ENCODE assay signal across 8 cellular contexts in the genomic region with DNA sequence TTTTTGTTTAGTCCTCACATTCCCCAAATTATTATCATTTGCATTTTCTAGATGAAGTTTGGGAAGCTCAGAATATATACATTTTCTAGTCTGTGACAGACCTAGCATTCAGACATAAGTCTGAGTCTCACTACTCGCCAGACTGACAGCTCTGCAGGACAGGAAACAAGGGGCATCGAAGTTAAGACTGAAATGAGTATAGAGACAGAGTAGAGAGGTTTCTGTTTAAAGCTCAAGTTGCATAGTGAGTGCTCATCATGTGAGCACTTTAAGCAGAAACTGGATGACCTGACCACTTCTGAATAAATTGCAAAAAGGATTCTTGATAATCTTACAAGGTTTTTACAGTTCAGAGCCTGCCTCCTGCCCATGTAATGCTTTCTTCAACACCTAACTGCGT. TPM values are rescaled to one million over a fixed set of nuclear protein-coding genes. Genes with fewer than 3 reads are reported as not detected.
A peak's percentile ranks its signal among the peaks of the same experiment; 100 is the strongest.
DNase-seq lines count a peak whose midpoint lies in the region; ATAC-seq and FAIRE-seq lines count a peak whose summit lies in the region.

No MANE protein-coding gene starts in this region.

- H3K9me3 Mint-ChIP-seq in activated CD8-positive, alpha-beta memory T cell treated with anti-CD3 and anti-CD28 coated beads, Interleukin-2, amount 10 ng/mL, durations not matched to agents 7 days and 5 days (ENCODE audit: low read depth) = no peaks in the 10 kb centered on the region

- no peak overlapping the region for H2BK12ac ChIP-seq in trophoblast cell (ENCODE audit: low read length)

- no peaks in the 10 kb centered on the region for H3K36me3 ChIP-seq in trophoblast cell (ENCODE audit: control insufficient read depth in 1 of 2, insufficient read depth in 2 of 2, low read length in 2 of 2)

- H3K27ac ChIP-seq in epithelial cell of prostate = peak overlapping the region; percentile 88
- H3K27ac ChIP-seq in trophoblast cell (ENCODE audit: low read depth, low read length) = no peak overlapping the region

- H2BK120ac ChIP-seq in trophoblast cell (ENCODE audit: insufficient read depth, low read length, poor library complexity) = no peak overlapping the region

- peak overlapping the region; percentile 99 for H3K27ac Mint-ChIP-seq in activated CD8-positive, alpha-beta memory T cell treated with anti-CD3 and anti-CD28 coated beads, Interleukin-2, amount 10 ng/mL, durations not matched to agents 7 days and 5 days

- H4K91ac ChIP-seq in trophoblast cell (ENCODE audit: low read depth, low read length) = no peak overlapping the region

- no peak overlapping the region for H3K14ac ChIP-seq in trophoblast cell (ENCODE audit: low read length)

- no peak overlapping the region for H2AFZ ChIP-seq in trophoblast cell (ENCODE audit: insufficient read depth, low read length, poor library complexity)

- CTCF ChIA-PET in activated CD8-positive, alpha-beta memory T cell treated with anti-CD3 and anti-CD28 coated beads, Interleukin-2, amount 10 ng/mL, durations not matched to agents 7 days and 5 days (lab: Charles Lee) = interaction anchor here (0.8 to 3.9 kb wide), 10 partner anchors 11 to 223 kb away, joined by 3 to 17 read pairs (median 4); no protein-coding TSS in a partner anchor

- no peak overlapping the region for H3K4me3 ChIP-seq in trophoblast cell (ENCODE audit: low read depth, low read length)

- H4K8ac ChIP-seq in trophoblast cell (ENCODE audit: low read depth, low read length) = no peak overlapping the region

- DNase-seq in activated CD8-positive, alpha-beta memory T cell treated with anti-CD3 and anti-CD28 coated beads, Interleukin-2, amount 10 ng/mL, durations not matched to agents 7 days and 5 days = peak; percentile 66
- DNase-seq in activated CD8-positive, alpha-beta memory T cell treated with anti-CD3 and anti-CD28 coated beads, Interleukin-2, amount 50 U/mL, for 4 hours = no peak
- DNase-seq in RCC 7860 (ENCODE audit: low spot score) = peak; percentile 20
- no peak for DNase-seq in epithelial cell of prostate (ENCODE audit: low read depth, low spot score)
- no peak for DNase-seq in trophoblast cell
- DNase-seq in activated effector memory CD4-positive, alpha-beta T cell treated with Interleukin-2 at 50 U/mL for 16 hours = no peak
- no peak for DNase-seq in COLO668 (lab: John Stamatoyannopoulos, UW; ENCODE audit: unreplicated experiment)

- FAIRE-seq in RCC 7860 (lab: Jason Lieb, UNC) = no peak

- H3K27me3 ChIP-seq in trophoblast cell (ENCODE audit: insufficient read depth, low read length) = no peaks in the 10 kb centered on the region

- no peak overlapping the region for H2BK5ac ChIP-seq in trophoblast cell (ENCODE audit: low read depth, low read length, poor library complexity)

- H4K12ac ChIP-seq in trophoblast cell (ENCODE audit: low read depth, low read length) = no peak overlapping the region

- peaks cover 6% of the 10 kb centered on the region for H3K36me3 Mint-ChIP-seq in activated CD8-positive, alpha-beta memory T cell treated with anti-CD3 and anti-CD28 coated beads, Interleukin-2, amount 10 ng/mL, durations not matched to agents 7 days and 5 days

- peak overlapping the region; percentile 96 for H3K4me3 Mint-ChIP-seq in activated CD8-positive, alpha-beta memory T cell treated with anti-CD3 and anti-CD28 coated beads, Interleukin-2, amount 10 ng/mL, durations not matched to agents 7 days and 5 days

- peaks cover 5% of the 10 kb centered on the region for H3K79me1 ChIP-seq in trophoblast cell (ENCODE audit: low read length)

- no peak overlapping the region for H3K23ac ChIP-seq in trophoblast cell (ENCODE audit: low read length)

- peak overlapping the region; percentile 80 for H3K4me2 ChIP-seq in trophoblast cell (ENCODE audit: low read length)

- H3K4me1 ChIP-seq in trophoblast cell (ENCODE audit: control insufficient read depth in 1 of 2, insufficient read depth in 2 of 2, low read length in 2 of 2) = no peaks in the 10 kb centered on the region

- H3K18ac ChIP-seq in trophoblast cell (ENCODE audit: low read length) = no peak overlapping the region

- H3K4ac ChIP-seq in trophoblast cell (ENCODE audit: low read depth, low read length) = no peak overlapping the region

- H3K79me2 ChIP-seq in trophoblast cell (ENCODE audit: control insufficient read depth, insufficient read depth, low read length, poor library complexity) = peaks cover 7% of the 10 kb centered on the region

- no peaks in the 10 kb centered on the region for H3K9me3 ChIP-seq in trophoblast cell (ENCODE audit: insufficient read depth, low read depth, low read length)

- H3K27me3 Mint-ChIP-seq in activated CD8-positive, alpha-beta memory T cell treated with anti-CD3 and anti-CD28 coated beads, Interleukin-2, amount 10 ng/mL, durations not matched to agents 7 days and 5 days = no peaks in the 10 kb centered on the region

- H2AK5ac ChIP-seq in trophoblast cell (ENCODE audit: low read length) = no peak overlapping the region

- H3K4me1 Mint-ChIP-seq in activated CD8-positive, alpha-beta memory T cell treated with anti-CD3 and anti-CD28 coated beads, Interleukin-2, amount 10 ng/mL, durations not matched to agents 7 days and 5 days = peaks cover 38% of the 10 kb centered on the region

- peak; percentile 50 for ATAC-seq in activated CD8-positive, alpha-beta memory T cell treated with anti-CD3 and anti-CD28 coated beads, Interleukin-2, amount 10 ng/mL, durations not matched to agents 7 days and 5 days
- peak; percentile 49 for ATAC-seq in HG02798 (IDR thresholded peaks at IDR 0.05; ENCODE audit: poor library complexity, unreplicated experiment)

- WGBS in trophoblast cell (ENCODE audit: extremely low coverage, insufficient coverage, insufficient read length) = no CpG with 5 or more reads among the region's 3 CpGs

- no peak overlapping the region for H3K9ac ChIP-seq in trophoblast cell (ENCODE audit: low read length)

RNA-seq across cellular contexts. Expression of a gene that starts 1.1 kb away (rescaled TPM):
- 10 to 100 TPM; 55.8 to 83.5 TPM for total RNA-seq in activated CD8-positive, alpha-beta memory T cell treated with anti-CD3 and anti-CD28 coated beads, Interleukin-2, amount 10 ng/mL, durations not matched to agents 7 days and 5 days
- 45.9 and 46.1 TPM in 2 replicates for polyA plus RNA-seq in trophoblast cell (2013)

RNA-seq across cellular contexts. Expression of a gene that starts 1.4 kb away (rescaled TPM):
- total RNA-seq in activated CD8-positive, alpha-beta memory T cell treated with anti-CD3 and anti-CD28 coated beads, Interleukin-2, amount 10 ng/mL, durations not matched to agents 7 days and 5 days = 100 to 1,000 TPM; 117 to 145 TPM
- 73.1 TPM in 2 replicates for polyA plus RNA-seq in trophoblast cell (2013)

Comparison
In these comparisons a context has a peak if more than half of its experiments do, and no peak if none do; other contexts are left out.
1. DNase-seq: peak in activated CD8-positive, alpha-beta memory T cell treated with anti-CD3 and anti-CD28 coated beads, Interleukin-2, amount 10 ng/mL, durations not matched to agents 7 days and 5 days (single experiment) and RCC 7860 (single experiment); none in activated CD8-positive, alpha-beta memory T cell treated with anti-CD3 and anti-CD28 coated beads, Interleukin-2, amount 50 U/mL, for 4 hours (single experiment), epithelial cell of prostate (single experiment), trophoblast cell (0 of 2), activated effector memory CD4-positive, alpha-beta T cell treated with Interleukin-2 at 50 U/mL for 16 hours (single experiment) and COLO668 (single experiment).